Comparison of ENCODE assay signal across 10 cellular contexts in the genomic region with DNA sequence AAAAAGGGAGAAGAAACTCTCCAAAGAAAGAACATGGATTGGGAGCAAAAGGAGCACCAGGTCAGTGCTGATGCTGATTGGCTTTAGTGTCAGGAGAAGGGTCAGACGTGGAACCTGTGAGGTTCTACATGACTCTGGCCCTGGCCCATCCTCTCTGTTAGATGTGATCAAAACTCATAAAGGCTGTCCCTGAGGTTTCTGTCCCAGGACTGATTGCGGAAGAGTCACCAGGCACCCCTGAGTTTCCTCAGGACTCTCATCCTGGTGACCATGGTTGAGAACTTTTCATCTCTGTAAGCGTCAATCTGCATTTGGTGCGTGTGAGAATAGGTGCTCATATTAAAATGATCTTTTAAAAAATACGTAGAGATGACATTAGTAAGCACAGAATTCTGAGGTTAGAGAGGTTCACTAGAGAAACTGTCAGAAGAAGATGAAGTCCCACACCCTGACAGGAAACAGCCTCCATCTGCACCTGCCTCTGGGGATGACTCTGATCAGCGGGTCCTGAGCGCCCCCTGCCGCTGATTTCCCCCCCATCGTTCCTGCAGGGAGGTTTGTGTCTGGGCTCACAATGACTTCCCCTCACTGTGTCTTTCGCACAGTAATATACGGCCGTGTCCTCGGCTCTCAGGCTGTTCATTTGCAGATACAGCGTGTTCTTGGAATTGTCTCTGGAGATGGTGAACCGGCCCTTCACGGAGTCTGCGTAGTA.
DNase-seq lines count a peak whose midpoint lies in the region; ATAC-seq and TF ChIP-seq lines count a peak whose summit lies in the region.
"Had no signal": no experiment of that assay in that cellular context is flagged by ENCODE, and none has a peak within 500 bp of the region (broad histone marks: within the 10 kb centered on the region; RNA-seq: fewer than 3 reads in every experiment).

No MANE protein-coding gene starts in this region.

- BruUV-seq in A673 (replicated peaks; lab: Mats Ljungman, UMichigan): no TSS peak

- H3K4me3 ChIP-seq in A673 (ENCODE audit: low read depth, low read length, poor library complexity, severe bottlenecking) (no peak overlapping the region), KMS-11 (IDR thresholded peaks at IDR 0.05; ENCODE audit: insufficient read depth, low read depth, low read length) (no peak overlapping the region), mucosa of descending colon (no peak overlapping the region), psoas muscle (no peak overlapping the region)
- H3K4me3 ChIP-seq: hepatocyte, SJSA1 had no signal

- no peaks in the 10 kb centered on the region for H3K79me2 ChIP-seq in KMS-11 (ENCODE audit: insufficient read depth, low read depth)
- H3K79me2 ChIP-seq: hepatocyte had no signal

- CTCF ChIA-PET in A673 (lab: Charles Lee): interaction anchor here (0.7 to 1.0 kb wide), 2 partner anchors 9 to 11 kb away, joined by 3 to 4 read pairs; no protein-coding TSS in a partner anchor

- ATAC-seq in mucosa of descending colon: no peak
- no peak for ATAC-seq in GM21447 (IDR thresholded peaks at IDR 0.05; ENCODE audit: unreplicated experiment)
- no peak for ATAC-seq in psoas muscle

- DNase-seq in A673 (ENCODE audit: low spot score) (peak; percentile 55), mucosa of descending colon (peak; percentile 49 to 56 (median 50)), hepatic stellate cell (ENCODE audit: low spot score) (no peak), psoas muscle (no peak), NCI-H187 (lab: John Stamatoyannopoulos, UW) (no peak)
- peak; percentile 52 to 84 for DNase-seq in activated CD4-positive, alpha-beta T cell treated with anti-CD3 and anti-CD28 coated beads, Interleukin-2, amount 50 U/mL, for 24 hours (ENCODE audit: low read depth in 1 of 2, low spot score in 1 of 2)

- H3K27ac ChIP-seq in A673 (ENCODE audit: low read depth, low read length, poor library complexity, severe bottlenecking): no peak overlapping the region
- H3K27ac ChIP-seq in KMS-11: no peak overlapping the region
- no peak overlapping the region for H3K27ac ChIP-seq in psoas muscle
- H3K27ac ChIP-seq: hepatocyte, SJSA1 had no signal

- POLR2A ChIA-PET in A673 (lab: Charles Lee; ENCODE audit: low non-redundant PET): no interaction called here

- H3K4me1 ChIP-seq in A673 (ENCODE audit: insufficient read depth, low read length, poor library complexity, severe bottlenecking) (no peaks in the 10 kb centered on the region), KMS-11 (ENCODE audit: low read depth, poor library complexity, severe bottlenecking) (no peaks in the 10 kb centered on the region), mucosa of descending colon (ENCODE audit: low read depth) (no peaks in the 10 kb centered on the region), psoas muscle (no peaks in the 10 kb centered on the region)
- H3K4me1 ChIP-seq: SJSA1 had no signal

- intact Hi-C loops in A673 (cut with micrococcal nuclease; ENCODE audit: unreplicated experiment): no loop called here
- intact Hi-C loops in mucosa of descending colon (cut with DNase I, micrococcal nuclease): no loop called here
- intact Hi-C loops in psoas muscle (cut with DNase I): no loop called here

- H3K9ac ChIP-seq in KMS-11: no peak overlapping the region

- H3K27me3 ChIP-seq in A673 (replicated peaks; ENCODE audit: insufficient read depth, low read depth, low read length, poor library complexity) (peaks cover 97% of the 10 kb centered on the region), KMS-11 (ENCODE audit: insufficient read depth, low read depth) (no peaks in the 10 kb centered on the region), psoas muscle (ENCODE audit: insufficient read depth in 3 of 3, low read length in 2 of 3) (peaks cover 0 to 5% (median 0%) of the 10 kb centered on the region in 3 donors)
- H3K27me3 ChIP-seq: hepatocyte, SJSA1 had no signal

- TF ChIP-seq CTCF in A673 (conservative IDR thresholded peaks at IDR 0.05; ENCODE audit: low read depth, low read length) (peak; percentile 72), KMS-11 (conservative IDR thresholded peaks at IDR 0.05; ENCODE audit: low read depth, low read length) (0 out of 2 replicates have a peak, but pooled peaks have one; percentile 20), mucosa of descending colon (IDR thresholded peaks at IDR 0.05) (no peak), psoas muscle (IDR thresholded peaks at IDR 0.05) (no peak)

- H3K9me3 ChIP-seq in A673 (ENCODE audit: low read depth, low read length, poor library complexity, severe bottlenecking) (no peaks in the 10 kb centered on the region), mucosa of descending colon (no peaks in the 10 kb centered on the region), psoas muscle (no peaks in the 10 kb centered on the region)
- H3K9me3 ChIP-seq: SJSA1 had no signal

- H3K36me3 ChIP-seq in A673 (ENCODE audit: insufficient read depth, low read length, poor library complexity, severe bottlenecking): no peaks in the 10 kb centered on the region
- no peaks in the 10 kb centered on the region for H3K36me3 ChIP-seq in KMS-11 (ENCODE audit: insufficient read depth)
- no peaks in the 10 kb centered on the region for H3K36me3 ChIP-seq in mucosa of descending colon (ENCODE audit: low read depth)
- no peaks in the 10 kb centered on the region for H3K36me3 ChIP-seq in psoas muscle (ENCODE audit: insufficient read depth in 1 of 2, low read depth in 1 of 2)
- H3K36me3 ChIP-seq: SJSA1 had no signal

- WGBS in psoas muscle, 3 donors: 43 to 49% (median 44%) methylated on average over 17 of the region's 17 CpGs

- H4K20me1 ChIP-seq in KMS-11 (ENCODE audit: insufficient read depth): no peaks in the 10 kb centered on the region

- H3K4me2 ChIP-seq in KMS-11: no peak overlapping the region
- H3K4me2 ChIP-seq: hepatocyte had no signal

- no peak overlapping the region for H2AFZ ChIP-seq in KMS-11 (ENCODE audit: low read depth)
- H2AFZ ChIP-seq: hepatocyte had no signal

Comparison
In these comparisons a context has a peak if more than half of its experiments do, and no peak if none do; other contexts are left out.
1. DNase-seq: peak in A673 (single experiment), activated CD4-positive, alpha-beta T cell treated with anti-CD3 and anti-CD28 coated beads, Interleukin-2, amount 50 U/mL, for 24 hours (2 of 2) and mucosa of descending colon (3 of 3); none in hepatic stellate cell (single experiment), psoas muscle (0 of 2) and NCI-H187 (0 of 2).
2. CTCF ChIP-seq: peak in A673 (single experiment) and KMS-11 (single experiment); none in mucosa of descending colon (single experiment) and psoas muscle (single experiment).